Comparison of ENCODE assay signal across 27 cellular contexts in the genomic region with DNA sequence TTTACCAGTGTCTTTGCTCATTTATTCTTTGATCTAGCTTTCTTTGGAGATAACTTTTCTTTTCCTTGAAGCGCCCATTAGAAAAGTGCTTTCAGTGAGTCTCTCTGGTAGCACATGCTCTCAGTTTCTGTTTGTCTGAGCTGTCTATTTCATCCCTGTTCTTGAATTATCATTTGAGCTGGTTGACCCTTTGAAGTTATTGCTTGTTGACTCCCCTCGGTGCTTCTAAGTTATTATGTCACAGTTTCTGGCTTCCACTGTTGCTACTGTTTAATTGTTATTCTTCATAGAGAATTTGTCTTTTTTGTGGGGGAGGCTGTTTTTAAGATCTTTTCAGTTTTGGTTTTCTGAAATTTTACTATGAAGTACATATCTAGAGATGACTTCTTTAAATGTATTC. TPM values are rescaled to one million over a fixed set of nuclear protein-coding genes. Genes with fewer than 3 reads are reported as not detected.
A peak's percentile ranks its signal among the peaks of the same experiment; 100 is the strongest.
DNase-seq lines count a peak whose midpoint lies in the region; ATAC-seq, FAIRE-seq and TF ChIP-seq lines count a peak whose summit lies in the region.
"Had no signal": no experiment of that assay in that cellular context is flagged by ENCODE, and none has a peak within 500 bp of the region (broad histone marks: within the 10 kb centered on the region; RNA-seq: fewer than 3 reads in every experiment).

No MANE protein-coding gene starts in this region.

- H4K20me1 ChIP-seq in GM12878 (ENCODE audit: control insufficient read depth, insufficient read depth): no peaks in the 10 kb centered on the region

- no peaks in the 10 kb centered on the region for H3K36me3 Mint-ChIP-seq in activated T-cell treated with anti-CD3 and anti-CD28 coated beads, Interleukin-2, amount 50 U/mL, for 4 hours (ENCODE audit: insufficient read depth)
- H3K36me3 Mint-ChIP-seq in activated CD8-positive, alpha-beta T cell treated with anti-CD3 and anti-CD28 coated beads for 36 hours (ENCODE audit: low read depth): no peaks in the 10 kb centered on the region
- no peaks in the 10 kb centered on the region for H3K36me3 Mint-ChIP-seq in T-helper 17 cell (ENCODE audit: low read depth)

- WGBS in GM12878 (ENCODE audit: insufficient coverage, insufficient replicate concordance, low lambda C conversion rate, missing lambda C conversion rate): 46% methylated on average over 2 of the region's 2 CpGs
- 84% methylated on average over 2 of the region's 2 CpGs for WGBS in right cardiac atrium

- H3K4me1 ChIP-seq in GM12878 (ENCODE audit: control insufficient read depth, insufficient read depth, low read length) (no peaks in the 10 kb centered on the region), right cardiac atrium (ENCODE audit: control insufficient read depth, insufficient read depth, low read length) (no peaks in the 10 kb centered on the region)
- H3K4me1 ChIP-seq: BE2C had no signal

- no peaks in the 10 kb centered on the region for H3K9me3 Mint-ChIP-seq in activated T-cell treated with anti-CD3 and anti-CD28 coated beads, Interleukin-2, amount 50 U/mL, for 4 hours
- H3K9me3 Mint-ChIP-seq in activated CD8-positive, alpha-beta T cell treated with anti-CD3 and anti-CD28 coated beads for 36 hours: peaks cover 1% of the 10 kb centered on the region

- peaks cover 3% of the 10 kb centered on the region for H3K27me3 Mint-ChIP-seq in activated T-cell treated with anti-CD3 and anti-CD28 coated beads, Interleukin-2, amount 50 U/mL, for 4 hours (ENCODE audit: low read depth)
- H3K27me3 Mint-ChIP-seq in activated CD8-positive, alpha-beta T cell treated with anti-CD3 and anti-CD28 coated beads for 36 hours: no peaks in the 10 kb centered on the region
- peaks cover 33% of the 10 kb centered on the region for H3K27me3 Mint-ChIP-seq in T-helper 17 cell

- H3K4me2 ChIP-seq in GM12878 (ENCODE audit: control insufficient read depth, insufficient read depth): no peak overlapping the region; the same call in 1 of the 2 replicates
- H3K4me2 ChIP-seq: PC-9 had no signal

- SMC1A ChIA-PET in GM12878 (lab: Charles Lee; ENCODE audit: uncharacterized antibody, unreplicated experiment): interaction anchor here (0.8 kb wide), 1 partner anchor 54 kb away, joined by 3 read pairs; no protein-coding TSS in a partner anchor

- H3K4me3 ChIP-seq in GM12878 (no peak overlapping the region), right cardiac atrium (ENCODE audit: low read length) (no peak overlapping the region)
- H3K4me3 ChIP-seq: PC-9 had no signal

- TF ChIP-seq EP300 in GM12878 (IDR thresholded peaks at IDR 0.05; ENCODE audit: borderline replicate concordance in 1 of 2, control insufficient read depth in 1 of 2, low read depth in 2 of 2, low read length in 2 of 2): no peak

- H3K27ac ChIP-seq in GM12878 (ENCODE audit: control insufficient read depth, insufficient read depth): no peak overlapping the region
- no peak overlapping the region for H3K27ac ChIP-seq in right cardiac atrium (ENCODE audit: low read length)
- H3K27ac ChIP-seq: PC-9, RWPE1 had no signal

- peaks cover 42% of the 10 kb centered on the region for H3K4me1 Mint-ChIP-seq in activated T-cell treated with anti-CD3 and anti-CD28 coated beads, Interleukin-2, amount 50 U/mL, for 4 hours (ENCODE audit: low read depth)
- H3K4me1 Mint-ChIP-seq in activated CD8-positive, alpha-beta T cell treated with anti-CD3 and anti-CD28 coated beads for 36 hours (ENCODE audit: low read depth): peaks cover 76% of the 10 kb centered on the region
- peaks cover 9% of the 10 kb centered on the region for H3K4me1 Mint-ChIP-seq in T-helper 17 cell

- H3K9me3 ChIP-seq in GM12878 (replicated peaks; ENCODE audit: control insufficient read depth, insufficient read depth, low read length) (no peaks in the 10 kb centered on the region), right cardiac atrium (ENCODE audit: control insufficient read depth, low read length) (no peaks in the 10 kb centered on the region), T-helper 17 cell (ENCODE audit: control insufficient read depth, low read length, poor library complexity, severe bottlenecking) (no peaks in the 10 kb centered on the region)
- H3K9me3 ChIP-seq: BE2C had no signal

- no TSS peak for BruUV-seq in GM12878 (replicated peaks; lab: Mats Ljungman, UMichigan)

- intact Hi-C loops in activated CD8-positive, alpha-beta T cell treated with anti-CD3 and anti-CD28 coated beads for 36 hours (cut with micrococcal nuclease): loop anchor here (10.0 kb wide), 1 partner anchor 59 kb away; no protein-coding TSS in a partner anchor
- intact Hi-C loops in GM12878 (cut with micrococcal nuclease; ENCODE audit: unreplicated experiment): no loop called here
- intact Hi-C loops in right cardiac atrium (cut with DNase I): no loop called here

- DNase-seq in activated T-cell treated with anti-CD3 and anti-CD28 coated beads, Interleukin-2, amount 50 U/mL, for 4 hours: no peak
- DNase-seq in activated T-cell treated with anti-CD3 and anti-CD28 coated beads, Interleukin-2, amount 50 U/mL, for 48 hours: no peak
- no peak for DNase-seq in activated CD8-positive, alpha-beta T cell treated with anti-CD3 and anti-CD28 coated beads for 36 hours
- no peak for DNase-seq in GM12878 (ENCODE audit: low read depth, low spot score)
- no peak for DNase-seq in right cardiac atrium
- no peak for DNase-seq in OCI-M1 (lab: John Stamatoyannopoulos, UW)
- no peak for DNase-seq in T-helper 17 cell
- DNase-seq: BE2C; Calu3; CD4-positive, alpha-beta T cell; DMS53; EL; H7; Karpas-422; NCI-H1048; NCI-H1436; NCI-H1930; NCI-H345; NCI-H526; PC-9; SIG-M5 had no signal

- CTCF ChIA-PET in activated CD8-positive, alpha-beta T cell treated with anti-CD3 and anti-CD28 coated beads for 36 hours (lab: Charles Lee): interaction anchor here (0.8 kb wide), 1 partner anchor 145 kb away, joined by 3 read pairs; no protein-coding TSS in a partner anchor
- CTCF ChIA-PET in GM12878 (lab: Yijun Ruan, JAX): interaction anchor here (0.7 to 1.0 kb wide), 3 partner anchors 10 to 265 kb away, joined by 3 read pairs; partner anchors contain the start of gene PRF1

- POLR2A ChIA-PET in activated CD8-positive, alpha-beta T cell treated with anti-CD3 and anti-CD28 coated beads for 36 hours (lab: Charles Lee): interaction anchor here (1.0 kb wide), 1 partner anchor 37 kb away, joined by 4 read pairs; no protein-coding TSS in a partner anchor
- POLR2A ChIA-PET in GM12878 (lab: Charles Lee): no interaction called here

- peak overlapping the region; percentile 17 for H3K27ac Mint-ChIP-seq in activated CD8-positive, alpha-beta T cell treated with anti-CD3 and anti-CD28 coated beads for 36 hours
- no peak overlapping the region for H3K27ac Mint-ChIP-seq in T-helper 17 cell
- H3K27ac Mint-ChIP-seq: CD4-positive, alpha-beta T cell had no signal

- H3K27me3 ChIP-seq in GM12878 (replicated peaks in 1 of 2; ENCODE audit: control insufficient read depth in 2 of 2, insufficient read depth in 2 of 2, low read length in 1 of 2) (no peaks in the 10 kb centered on the region), right cardiac atrium (ENCODE audit: control insufficient read depth, insufficient read depth) (no peaks in the 10 kb centered on the region)
- H3K27me3 ChIP-seq: BE2C had no signal

- RAD21 ChIA-PET in GM12878 (lab: Charles Lee; ENCODE audit: unreplicated experiment): interaction anchor here (1.1 to 1.4 kb wide), 2 partner anchors 12 to 34 kb away, joined by 3 to 4 read pairs; no protein-coding TSS in a partner anchor

- H3K79me2 ChIP-seq in GM12878 (ENCODE audit: control insufficient read depth, insufficient read depth, low read length): no peaks in the 10 kb centered on the region

- no peak overlapping the region for H3K9ac ChIP-seq in GM12878 (ENCODE audit: control insufficient read depth, insufficient read depth, low read length)

- in situ Hi-C loops in GM12878 (cut with MboI): no loop called here

- H2AFZ ChIP-seq in GM12878 (ENCODE audit: control insufficient read depth, low read depth, low read length): no peak overlapping the region
- H2AFZ ChIP-seq: PC-9 had no signal

- no peak for FAIRE-seq in GM12878 (lab: Jason Lieb, UNC)
- FAIRE-seq: A204.1, GM12892, HTR-8/SVneo had no signal

- no peaks in the 10 kb centered on the region for H3K36me3 ChIP-seq in GM12878 (ENCODE audit: control insufficient read depth in 2 of 2, insufficient read depth in 2 of 2, low read length in 1 of 2)
- H3K36me3 ChIP-seq: BE2C had no signal

- peak; percentile 21 to 73 for ATAC-seq in activated T-cell treated with anti-CD3 and anti-CD28 coated beads, Interleukin-2, amount 50 U/mL, for 4 hours
- ATAC-seq in activated CD8-positive, alpha-beta T cell treated with anti-CD3 and anti-CD28 coated beads for 36 hours: peak; percentile 21
- peak; percentile 31; the same call in 2 of the 3 replicates for ATAC-seq in GM12878
- no peak for ATAC-seq in right cardiac atrium
- no peak for ATAC-seq in T-helper 17 cell

- TF ChIP-seq POLR2A in GM12878 (IDR thresholded peaks at IDR 0.05; ENCODE audit: low read depth, low read length): no peak

- H3K4me3 Mint-ChIP-seq in activated T-cell treated with anti-CD3 and anti-CD28 coated beads, Interleukin-2, amount 50 U/mL, for 4 hours: no peak overlapping the region
- no peak overlapping the region for H3K4me3 Mint-ChIP-seq in activated CD8-positive, alpha-beta T cell treated with anti-CD3 and anti-CD28 coated beads for 36 hours
- H3K4me3 Mint-ChIP-seq in T-helper 17 cell: no peak overlapping the region
- H3K4me3 Mint-ChIP-seq: CD4-positive, alpha-beta T cell had no signal

- TF ChIP-seq RAD21 in GM12878 (IDR thresholded peaks at IDR 0.05; ENCODE audit: insufficient read depth, low read depth, low read length): no peak

- no peak for TF ChIP-seq CTCF in activated CD8-positive, alpha-beta T cell treated with anti-CD3 and anti-CD28 coated beads for 36 hours (IDR thresholded peaks at IDR 0.05)
- no peak for TF ChIP-seq CTCF in GM12878 (IDR thresholded peaks at IDR 0.05 in 2 of 3, conservative IDR thresholded peaks at IDR 0.05 in 1 of 3; ENCODE audit: control insufficient read depth in 2 of 3, extremely low read depth in 1 of 3, insufficient read depth in 1 of 3, low read depth in 3 of 3, low read length in 3 of 3)

RNA-seq across cellular contexts. Expression of gene PRF1, which starts 11.4 kb away (rescaled TPM):
- 10 to 100 TPM; 15.7 to 57.6 (median 36.6) TPM for total RNA-seq in activated T-cell treated with anti-CD3 and anti-CD28 coated beads, Interleukin-2, amount 50 U/mL, for 4 hours
- total RNA-seq in activated CD8-positive, alpha-beta T cell treated with anti-CD3 and anti-CD28 coated beads for 36 hours: 100 to 1,000 TPM; 107 to 113 TPM
- total RNA-seq in GM12878 (2013; cell fraction: nucleolus; rRNA removed): 13.7 and 18.8 TPM in 2 replicates
- total RNA-seq in GM12878 (2014; rRNA removed) (1.1 and 1.9 TPM in 2 replicates), GM12878 (2014; rRNA removed; fragmentation: Illumina TruSeq; extraction: Trizol) (1.1 and 1.4 TPM in 2 replicates), GM12878 (2021) (1.5 and 1.8 TPM in 2 replicates), right cardiac atrium (1 to 10 TPM in 3 of 4 donors, under 1 TPM in 1; 0.81 to 2.9 (median 1.9) TPM), T-helper 17 cell (10 to 100 TPM; 16.5 to 18.0 TPM)
- 1.3 TPM for polyA plus RNA-seq in GM12878 (2011; ENCODE audit: low read depth)
- polyA plus RNA-seq in GM12878 (2011; rRNA removed) (5.5 and 15.7 TPM in 2 replicates), GM12878 (2014; fragmentation: Illumina TruSeq; extraction: Trizol) (0.84 and 2.6 TPM in 2 replicates), GM12878 (2014; fragmentation: Nextera tagmentation; extraction: Ambion mirVana) (1 to 10 TPM; 1.7 to 1.9 TPM), GM12878 (2014; rRNA removed) (0.97 and 1.3 TPM in 2 replicates), GM12878 (2016; fragmentation: Nextera tagmentation; extraction: Ambion mirVana) (under 1 TPM; 0.88 to 1.00 TPM), right cardiac atrium (1.1 TPM)
- 22.9 and 31.0 TPM in 2 replicates for polyA plus RNA-seq in GM12878 (2011; cell fraction: cytosol; rRNA removed)
- 9.8 and 13.4 TPM in 2 replicates for polyA plus RNA-seq in GM12878 (2011; cell fraction: nucleus; rRNA removed)
- 1.2 and 1.3 TPM in 2 replicates for polyA plus RNA-seq in GM12878 (2012)
- polyA minus RNA-seq in GM12878 (2011; rRNA and poly(A)+ RNA removed): 24.3 and 26.7 TPM in 2 replicates
- polyA minus RNA-seq in GM12878 (2011; cell fraction: cytosol; rRNA and poly(A)+ RNA removed): 9.3 and 10.8 TPM in 2 replicates
- polyA minus RNA-seq in GM12878 (2011; cell fraction: nucleus; rRNA and poly(A)+ RNA removed): 5.0 and 7.0 TPM in 2 replicates
- total RNA-seq: Calu3, H7, MCF 10A, PC-9 had no signal

RNA-seq across cellular contexts. Expression of gene ADAMTS14, which starts 58.4 kb away (rescaled TPM):
- under 1 TPM; 0.08 to 0.15 (median 0.14) TPM for total RNA-seq in activated T-cell treated with anti-CD3 and anti-CD28 coated beads, Interleukin-2, amount 50 U/mL, for 4 hours
- under 1 TPM; 0.16 to 0.25 TPM for total RNA-seq in activated CD8-positive, alpha-beta T cell treated with anti-CD3 and anti-CD28 coated beads for 36 hours
- total RNA-seq in GM12878 (2013; cell fraction: nucleolus; rRNA removed): 0.24 and 0.29 TPM in 2 replicates
- total RNA-seq in GM12878 (2014; rRNA removed) (not detected in 2 replicates), GM12878 (2014; rRNA removed; fragmentation: Illumina TruSeq; extraction: Trizol) (not detected in 2 replicates), GM12878 (2021) (not detected in 2 replicates), right cardiac atrium (under 1 TPM; 0.03 to 0.36 (median 0.19) TPM), T-helper 17 cell (not detected)
- not detected for polyA plus RNA-seq in GM12878 (2011; ENCODE audit: low read depth)
- polyA plus RNA-seq in GM12878 (2011; rRNA removed) (0.01 and 0.03 TPM in 2 replicates), GM12878 (2014; fragmentation: Illumina TruSeq; extraction: Trizol) (not detected in 2 replicates), GM12878 (2014; fragmentation: Nextera tagmentation; extraction: Ambion mirVana) (not detected), GM12878 (2014; rRNA removed) (0.03 and 0.05 TPM in 2 replicates), GM12878 (2016; fragmentation: Nextera tagmentation; extraction: Ambion mirVana) (not detected), right cardiac atrium (0.14 TPM)
- polyA plus RNA-seq in GM12878 (2011; cell fraction: cytosol; rRNA removed): 0.03 and 0.04 TPM in 2 replicates
- 0.41 and 0.52 TPM in 2 replicates for polyA plus RNA-seq in GM12878 (2011; cell fraction: nucleus; rRNA removed)
- polyA plus RNA-seq in GM12878 (2012): 0.04 TPM in 1 of 2 replicates, not detected in the other
- polyA minus RNA-seq in GM12878 (2011; rRNA and poly(A)+ RNA removed): 0.07 TPM in 1 of 2 replicates, not detected in the other
- not detected in 2 replicates for polyA minus RNA-seq in GM12878 (2011; cell fraction: cytosol; rRNA and poly(A)+ RNA removed)
- 0.10 and 0.12 TPM in 2 replicates for polyA minus RNA-seq in GM12878 (2011; cell fraction: nucleus; rRNA and poly(A)+ RNA removed)
- total RNA-seq: CD4-positive, alpha-beta T cell; MCF 10A had no signal
- polyA plus RNA-seq: IgD-negative memory B cell had no signal

Comparison
In these comparisons a context has a peak if more than half of its experiments do, and no peak if none do; other contexts are left out.
1. ATAC-seq: peak in activated T-cell treated with anti-CD3 and anti-CD28 coated beads, Interleukin-2, amount 50 U/mL, for 4 hours (2 of 2), activated CD8-positive, alpha-beta T cell treated with anti-CD3 and anti-CD28 coated beads for 36 hours (single experiment) and GM12878 (single experiment); none in right cardiac atrium (0 of 2) and T-helper 17 cell (single experiment).